In genomic region chr5:154756203-154756870, GRCh38 we compare ENCODE assay signal across 1 cellular context.
TF ChIP-seq lines count a peak whose summit lies in the region.

No MANE protein-coding gene starts in this region.

TF ChIP-seq in HepG2, 621 proteins besides CTCF, POLR2A, EP300 and RAD21 (continued from another document and continues in another):
- no peak; the same call in 1 of the 2 replicates for TF ChIP-seq ZFP91 (CRISPR knock-in tag; IDR thresholded peaks at IDR 0.05; ENCODE audit: borderline replicate concordance)
- TF ChIP-seq GTF3A (CRISPR knock-in tag; conservative IDR thresholded peaks at IDR 0.05): no peak
- no peak for TF ChIP-seq DDIT3 (CRISPR knock-in tag; IDR thresholded peaks at IDR 0.05)
- no peak for TF ChIP-seq HOXA9 (CRISPR knock-in tag; IDR thresholded peaks at IDR 0.05; ENCODE audit: borderline replicate concordance)
- no peak for TF ChIP-seq NR2C2 (CRISPR knock-in tag; IDR thresholded peaks at IDR 0.05; ENCODE audit: borderline replicate concordance)
- TF ChIP-seq CEBPB (IDR thresholded peaks at IDR 0.05; ENCODE audit: borderline replicate concordance, low read depth, low read length): no peak
- 0 out of 2 replicates have a peak, but pooled peaks have one; percentile 20 for TF ChIP-seq ZNF572 (CRISPR knock-in tag; IDR thresholded peaks at IDR 0.05)
- TF ChIP-seq ZNF333 (CRISPR knock-in tag; IDR thresholded peaks at IDR 0.05; ENCODE audit: borderline replicate concordance): peak; percentile 51; the same call in 1 of the 2 replicates
- peak; percentile 71; the same call in 1 of the 2 replicates for TF ChIP-seq ZFP82 (CRISPR knock-in tag; IDR thresholded peaks at IDR 0.05; ENCODE audit: borderline replicate concordance)
- TF ChIP-seq ZNF30 (CRISPR knock-in tag; IDR thresholded peaks at IDR 0.05): peak; percentile 74; the same call in 1 of the 2 replicates
- no peak for TF ChIP-seq NFE2 (CRISPR knock-in tag; IDR thresholded peaks at IDR 0.05)
- peak; percentile 23 for TF ChIP-seq FOXC1 (CRISPR knock-in tag; IDR thresholded peaks at IDR 0.05; ENCODE audit: borderline replicate concordance)
- TF ChIP-seq, protein P1, sequence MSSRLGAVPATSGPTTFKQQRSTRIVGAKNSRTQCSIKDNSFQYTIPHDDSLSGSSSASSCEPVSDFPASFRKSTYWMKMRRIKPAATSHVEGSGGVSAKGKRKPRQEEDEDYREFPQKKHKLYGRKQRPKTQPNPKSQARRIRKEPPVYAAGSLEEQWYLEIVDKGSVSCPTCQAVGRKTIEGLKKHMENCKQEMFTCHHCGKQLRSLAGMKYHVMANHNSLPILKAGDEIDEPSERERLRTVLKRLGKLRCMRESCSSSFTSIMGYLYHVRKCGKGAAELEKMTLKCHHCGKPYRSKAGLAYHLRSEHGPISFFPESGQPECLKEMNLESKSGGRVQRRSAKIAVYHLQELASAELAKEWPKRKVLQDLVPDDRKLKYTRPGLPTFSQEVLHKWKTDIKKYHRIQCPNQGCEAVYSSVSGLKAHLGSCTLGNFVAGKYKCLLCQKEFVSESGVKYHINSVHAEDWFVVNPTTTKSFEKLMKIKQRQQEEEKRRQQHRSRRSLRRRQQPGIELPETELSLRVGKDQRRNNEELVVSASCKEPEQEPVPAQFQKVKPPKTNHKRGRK (CRISPR knock-in tag; IDR thresholded peaks at IDR 0.05): no peak
- TF ChIP-seq SALL1 (CRISPR knock-in tag; IDR thresholded peaks at IDR 0.05): peak; percentile 11; the same call in 1 of the 2 replicates
- TF ChIP-seq JUND (CRISPR knock-in tag; IDR thresholded peaks at IDR 0.05): no peak
- no peak for TF ChIP-seq IRF1 (CRISPR knock-in tag; IDR thresholded peaks at IDR 0.05; ENCODE audit: low read depth)
- no peak for TF ChIP-seq BCL6 (CRISPR knock-in tag; IDR thresholded peaks at IDR 0.05)
- TF ChIP-seq, protein P2, sequence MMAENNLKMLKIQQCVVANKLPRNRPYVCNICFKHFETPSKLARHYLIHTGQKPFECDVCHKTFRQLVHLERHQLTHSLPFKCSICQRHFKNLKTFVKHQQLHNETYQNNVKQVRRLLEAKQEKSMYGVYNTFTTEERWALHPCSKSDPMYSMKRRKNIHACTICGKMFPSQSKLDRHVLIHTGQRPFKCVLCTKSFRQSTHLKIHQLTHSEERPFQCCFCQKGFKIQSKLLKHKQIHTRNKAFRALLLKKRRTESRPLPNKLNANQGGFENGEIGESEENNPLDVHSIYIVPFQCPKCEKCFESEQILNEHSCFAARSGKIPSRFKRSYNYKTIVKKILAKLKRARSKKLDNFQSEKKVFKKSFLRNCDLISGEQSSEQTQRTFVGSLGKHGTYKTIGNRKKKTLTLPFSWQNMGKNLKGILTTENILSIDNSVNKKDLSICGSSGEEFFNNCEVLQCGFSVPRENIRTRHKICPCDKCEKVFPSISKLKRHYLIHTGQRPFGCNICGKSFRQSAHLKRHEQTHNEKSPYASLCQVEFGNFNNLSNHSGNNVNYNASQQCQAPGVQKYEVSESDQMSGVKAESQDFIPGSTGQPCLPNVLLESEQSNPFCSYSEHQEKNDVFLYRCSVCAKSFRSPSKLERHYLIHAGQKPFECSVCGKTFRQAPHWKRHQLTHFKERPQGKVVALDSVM (CRISPR knock-in tag; IDR thresholded peaks at IDR 0.05): peak; percentile 69; the same call in 1 of the 2 replicates
- TF ChIP-seq DNMT1 (CRISPR knock-in tag; IDR thresholded peaks at IDR 0.05): no peak
- TF ChIP-seq ZNF850 (CRISPR knock-in tag; conservative IDR thresholded peaks at IDR 0.05): 0 out of 2 replicates have a peak, but pooled peaks have one; percentile 27
- no peak for TF ChIP-seq ZNF704 (CRISPR knock-in tag; IDR thresholded peaks at IDR 0.05; ENCODE audit: borderline replicate concordance)
- TF ChIP-seq MBD4 (IDR thresholded peaks at IDR 0.05; ENCODE audit: borderline replicate concordance, low read length): no peak
- TF ChIP-seq, protein P3, sequence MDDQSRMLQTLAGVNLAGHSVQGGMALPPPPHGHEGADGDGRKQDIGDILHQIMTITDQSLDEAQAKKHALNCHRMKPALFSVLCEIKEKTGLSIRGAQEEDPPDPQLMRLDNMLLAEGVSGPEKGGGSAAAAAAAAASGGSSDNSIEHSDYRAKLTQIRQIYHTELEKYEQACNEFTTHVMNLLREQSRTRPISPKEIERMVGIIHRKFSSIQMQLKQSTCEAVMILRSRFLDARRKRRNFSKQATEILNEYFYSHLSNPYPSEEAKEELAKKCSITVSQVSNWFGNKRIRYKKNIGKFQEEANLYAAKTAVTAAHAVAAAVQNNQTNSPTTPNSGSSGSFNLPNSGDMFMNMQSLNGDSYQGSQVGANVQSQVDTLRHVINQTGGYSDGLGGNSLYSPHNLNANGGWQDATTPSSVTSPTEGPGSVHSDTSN (CRISPR knock-in tag; IDR thresholded peaks at IDR 0.05; ENCODE audit: borderline replicate concordance): 0 out of 2 replicates have a peak, but pooled peaks have one; percentile 37
- TF ChIP-seq SOX6 (IDR thresholded peaks at IDR 0.05): no peak
- 0 out of 2 replicates have a peak, but pooled peaks have one; percentile 16 for TF ChIP-seq SOX6 (CRISPR knock-in tag; IDR thresholded peaks at IDR 0.05)
- TF ChIP-seq ZNF562 (CRISPR knock-in tag; IDR thresholded peaks at IDR 0.05; ENCODE audit: borderline replicate concordance): no peak
- TF ChIP-seq ZNF780A (CRISPR knock-in tag; IDR thresholded peaks at IDR 0.05): no peak
- peak; percentile 14; the same call in 1 of the 2 replicates for TF ChIP-seq ZSCAN21 (CRISPR knock-in tag; IDR thresholded peaks at IDR 0.05; ENCODE audit: borderline replicate concordance)
- TF ChIP-seq ZNF747 (CRISPR knock-in tag; IDR thresholded peaks at IDR 0.05; ENCODE audit: borderline replicate concordance): no peak
- 0 out of 2 replicates have a peak, but pooled peaks have one; percentile 28 for TF ChIP-seq ZNF232 (CRISPR knock-in tag; IDR thresholded peaks at IDR 0.05; ENCODE audit: borderline replicate concordance)
- 0 out of 2 replicates have a peak, but pooled peaks have one; percentile 33 for TF ChIP-seq NFKB2 (CRISPR knock-in tag; IDR thresholded peaks at IDR 0.05; ENCODE audit: borderline replicate concordance)
- no peak for TF ChIP-seq GABPA (IDR thresholded peaks at IDR 0.05; ENCODE audit: low read depth, low read length)
- TF ChIP-seq GABPA (CRISPR knock-in tag; IDR thresholded peaks at IDR 0.05; ENCODE audit: low read depth): no peak
- TF ChIP-seq CHCHD3 (CRISPR knock-in tag; IDR thresholded peaks at IDR 0.05): no peak
- TF ChIP-seq ZNF883 (CRISPR knock-in tag; IDR thresholded peaks at IDR 0.05; ENCODE audit: not compliant biosample characterization): no peak
- no peak for TF ChIP-seq BRF2 (CRISPR knock-in tag; IDR thresholded peaks at IDR 0.05)
- TF ChIP-seq SPEN (CRISPR knock-in tag; IDR thresholded peaks at IDR 0.05; ENCODE audit: low read depth): no peak
- TF ChIP-seq THYN1 (CRISPR knock-in tag; IDR thresholded peaks at IDR 0.05; ENCODE audit: borderline replicate concordance, low read depth): no peak
- no peak for TF ChIP-seq JDP2 (CRISPR knock-in tag; IDR thresholded peaks at IDR 0.05; ENCODE audit: borderline replicate concordance)
- TF ChIP-seq ZFP62 (CRISPR knock-in tag; IDR thresholded peaks at IDR 0.05): no peak
- TF ChIP-seq TEAD2 (CRISPR knock-in tag; IDR thresholded peaks at IDR 0.05): no peak
- 0 out of 2 replicates have a peak, but pooled peaks have one; percentile 10 for TF ChIP-seq BCL3 (CRISPR knock-in tag; IDR thresholded peaks at IDR 0.05)
- TF ChIP-seq ZBTB7A (CRISPR knock-in tag; IDR thresholded peaks at IDR 0.05): no peak
- peak; percentile 77 for TF ChIP-seq HOXA5 (CRISPR knock-in tag; IDR thresholded peaks at IDR 0.05)
- no peak for TF ChIP-seq NFYC (CRISPR knock-in tag; IDR thresholded peaks at IDR 0.05)
- TF ChIP-seq TEF (CRISPR knock-in tag; IDR thresholded peaks at IDR 0.05): no peak
- no peak for TF ChIP-seq MAFK (conservative IDR thresholded peaks at IDR 0.05 in 1 of 2, IDR thresholded peaks at IDR 0.05 in 1 of 2; ENCODE audit: low read length in 2 of 2)
- no peak for TF ChIP-seq ZNF484 (CRISPR knock-in tag; IDR thresholded peaks at IDR 0.05; ENCODE audit: borderline replicate concordance, low read depth)
- TF ChIP-seq HDAC1 (CRISPR knock-in tag; IDR thresholded peaks at IDR 0.05): 0 out of 2 replicates have a peak, but pooled peaks have one; percentile 6
- TF ChIP-seq ZNF205 (CRISPR knock-in tag; IDR thresholded peaks at IDR 0.05): no peak
- 0 out of 2 replicates have a peak, but pooled peaks have one; percentile 11 for TF ChIP-seq ZNF546 (CRISPR knock-in tag; conservative IDR thresholded peaks at IDR 0.05)
- TF ChIP-seq, protein P4, sequence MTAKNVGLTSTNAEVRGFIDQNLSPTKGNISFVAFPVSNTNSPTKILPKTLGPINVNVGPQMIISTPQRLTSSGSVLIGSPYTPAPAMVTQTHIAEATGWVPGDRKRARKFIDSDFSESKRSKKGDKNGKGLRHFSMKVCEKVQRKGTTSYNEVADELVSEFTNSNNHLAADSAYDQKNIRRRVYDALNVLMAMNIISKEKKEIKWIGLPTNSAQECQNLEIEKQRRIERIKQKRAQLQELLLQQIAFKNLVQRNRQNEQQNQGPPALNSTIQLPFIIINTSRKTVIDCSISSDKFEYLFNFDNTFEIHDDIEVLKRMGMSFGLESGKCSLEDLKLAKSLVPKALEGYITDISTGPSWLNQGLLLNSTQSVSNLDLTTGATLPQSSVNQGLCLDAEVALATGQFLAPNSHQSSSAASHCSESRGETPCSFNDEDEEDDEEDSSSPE (CRISPR knock-in tag; IDR thresholded peaks at IDR 0.05): 0 out of 2 replicates have a peak, but pooled peaks have one; percentile 10
- TF ChIP-seq HNRNPL (IDR thresholded peaks at IDR 0.05; ENCODE audit: low read depth, low read length): peak; percentile 35; the same call in 1 of the 2 replicates
- 0 out of 2 replicates have a peak, but pooled peaks have one; percentile 30 for TF ChIP-seq NR0B2 (CRISPR knock-in tag; IDR thresholded peaks at IDR 0.05)
- no peak for TF ChIP-seq TP53 (CRISPR knock-in tag; conservative IDR thresholded peaks at IDR 0.05)
- peak; percentile 56; the same call in 1 of the 2 replicates for TF ChIP-seq SAP130 (CRISPR knock-in tag; IDR thresholded peaks at IDR 0.05; ENCODE audit: low read depth)
- TF ChIP-seq ZFY (CRISPR knock-in tag; IDR thresholded peaks at IDR 0.05): peak; percentile 54; the same call in 1 of the 2 replicates
- 0 out of 2 replicates have a peak, but pooled peaks have one; percentile 10 for TF ChIP-seq ZSCAN25 (CRISPR knock-in tag; IDR thresholded peaks at IDR 0.05)
- TF ChIP-seq ZNF709 (CRISPR knock-in tag; IDR thresholded peaks at IDR 0.05): 0 out of 2 replicates have a peak, but pooled peaks have one; percentile 12
- no peak for TF ChIP-seq ZFAT (CRISPR knock-in tag; conservative IDR thresholded peaks at IDR 0.05)
